9 cellular contexts compared by ENCODE assay signal in the genomic region with DNA sequence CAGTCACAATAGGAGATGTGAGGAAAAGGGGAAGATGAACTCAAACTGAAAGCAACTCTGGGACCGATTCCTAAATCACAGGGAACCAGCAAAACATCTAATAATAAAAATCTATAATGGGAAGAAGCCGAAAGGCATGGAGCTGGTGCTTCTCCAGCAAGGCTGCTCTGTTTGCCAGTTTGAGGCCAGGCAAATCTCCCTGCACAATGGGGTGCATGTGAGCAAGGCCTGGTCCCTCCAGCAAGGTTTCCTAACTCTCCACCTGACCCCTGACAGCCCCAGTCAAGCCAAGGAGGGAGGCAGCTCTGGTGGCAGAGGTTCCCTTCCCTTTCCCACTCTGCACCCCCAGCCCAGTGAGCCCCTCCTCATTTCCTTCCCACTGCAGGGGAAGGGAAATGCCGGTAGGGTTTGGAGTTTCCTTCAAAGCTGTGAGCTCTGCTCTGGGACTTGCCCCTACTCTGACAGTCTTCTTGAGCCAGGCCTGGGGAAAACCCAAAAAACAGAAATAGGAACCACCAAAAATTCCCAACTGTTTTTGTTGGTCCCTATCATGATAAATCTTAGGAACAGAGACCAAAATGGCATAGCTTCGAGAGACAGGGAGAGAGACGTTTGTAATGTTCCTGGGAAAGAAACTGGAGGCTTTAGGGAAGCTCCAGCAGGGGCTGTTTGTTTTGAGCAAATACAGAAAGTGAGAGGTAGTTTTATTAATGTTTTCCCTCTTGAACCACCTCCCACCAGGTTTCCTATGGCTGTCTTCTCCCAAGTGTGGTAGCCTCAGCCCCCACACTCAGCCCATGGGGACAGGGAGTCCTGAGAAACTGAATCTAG. TPM values are rescaled to one million over a fixed set of nuclear protein-coding genes. Genes with fewer than 3 reads are reported as not detected.
DNase-seq lines count a peak whose midpoint lies in the region; ATAC-seq and TF ChIP-seq lines count a peak whose summit lies in the region.
"Had no signal": no experiment of that assay in that cellular context is flagged by ENCODE, and none has a peak within 500 bp of the region (broad histone marks: within the 10 kb centered on the region; RNA-seq: fewer than 3 reads in every experiment).

No MANE protein-coding gene starts in this region.

- DNase-seq in breast epithelium (ENCODE audit: low spot score in 2 of 2) (no peak), MCF 10A (ENCODE audit: unreplicated experiment) (no peak), upper lobe of right lung (no peak), NCI-H1694 treated with DMSO at 0.1 percent for 48 hours (lab: John Stamatoyannopoulos, UW) (no peak), NCI-H2171 (lab: John Stamatoyannopoulos, UW) (no peak)
- no peak for DNase-seq in central memory CD8-positive, alpha-beta T cell (ENCODE audit: low spot score in 2 of 2)
- DNase-seq in stimulated activated naive CD4-positive, alpha-beta T cell (lab: John Stamatoyannopoulos, UW), result no peak

- intact Hi-C loops in breast epithelium (cut with DNase I; ENCODE audit: low total_unique reads), result no loop called here
- intact Hi-C loops in MCF 10A (cut with micrococcal nuclease), result no loop called here
- intact Hi-C loops in upper lobe of right lung (cut with DNase I), result no loop called here

- H3K27me3 Mint-ChIP-seq in MCF 10A (ENCODE audit: insufficient read depth, unreplicated experiment), result peaks cover 18% of the 10 kb centered on the region
- H3K27me3 Mint-ChIP-seq in central memory CD8-positive, alpha-beta T cell, result no peaks in the 10 kb centered on the region

- H3K27ac Mint-ChIP-seq in MCF 10A (ENCODE audit: low read depth, unreplicated experiment), result no peak overlapping the region
- peak overlapping the region; percentile 97 for H3K27ac Mint-ChIP-seq in central memory CD8-positive, alpha-beta T cell (ENCODE audit: low read depth)

- H3K4me1 ChIP-seq in breast epithelium, result peaks cover 0 to 31% of the 10 kb centered on the region in 2 donors
- H3K4me1 ChIP-seq in mucosa of stomach (ENCODE audit: control insufficient read depth, insufficient read depth, low read length), result peaks cover 50% of the 10 kb centered on the region
- peaks cover 60% of the 10 kb centered on the region for H3K4me1 ChIP-seq in upper lobe of right lung

- TF ChIP-seq CTCF in breast epithelium (IDR thresholded peaks at IDR 0.05), result no peak
- TF ChIP-seq CTCF in MCF 10A (IDR thresholded peaks at IDR 0.05; ENCODE audit: unreplicated experiment), result no peak
- TF ChIP-seq CTCF in upper lobe of right lung (IDR thresholded peaks at IDR 0.05), result no peak

- BruUV-seq in MCF 10A (replicated peaks; lab: Mats Ljungman, UMichigan), result no TSS peak

- CTCF ChIA-PET in MCF 10A (lab: Yijun Ruan, JAX), result interaction anchor here (0.6 to 1.1 kb wide), 2 partner anchors 10 to 167 kb away, joined by 3 read pairs; no protein-coding TSS in a partner anchor

- peaks cover 4% of the 10 kb centered on the region for H3K36me3 Mint-ChIP-seq in MCF 10A (ENCODE audit: insufficient read depth, unreplicated experiment)
- peaks cover 10% of the 10 kb centered on the region for H3K36me3 Mint-ChIP-seq in central memory CD8-positive, alpha-beta T cell (ENCODE audit: insufficient read depth)

- H3K4me3 ChIP-seq in breast epithelium, result no peak overlapping the region
- no peak overlapping the region for H3K4me3 ChIP-seq in mucosa of stomach (ENCODE audit: low read length)
- no peak overlapping the region for H3K4me3 ChIP-seq in upper lobe of right lung

- POLR2A ChIA-PET in MCF 10A (lab: Yijun Ruan, JAX), result interaction anchor here (1.2 kb wide), 1 partner anchor 69 kb away, joined by 3 read pairs; a partner anchor contains a TSS

- no peak overlapping the region for H3K4me3 Mint-ChIP-seq in MCF 10A (ENCODE audit: unreplicated experiment)
- peak overlapping the region; percentile 50 for H3K4me3 Mint-ChIP-seq in central memory CD8-positive, alpha-beta T cell

- H3K27ac ChIP-seq in breast epithelium (peak overlapping the region; percentile 91 to 94), upper lobe of right lung (peak overlapping the region; percentile 91)
- H3K27ac ChIP-seq: epithelial cell of prostate had no signal

- no peak for TF ChIP-seq POLR2A in breast epithelium (IDR thresholded peaks at IDR 0.05)

- no peaks in the 10 kb centered on the region for H3K27me3 ChIP-seq in breast epithelium
- no peaks in the 10 kb centered on the region for H3K27me3 ChIP-seq in mucosa of stomach (ENCODE audit: control insufficient read depth, insufficient read depth, low read length)
- no peaks in the 10 kb centered on the region for H3K27me3 ChIP-seq in upper lobe of right lung

- no peaks in the 10 kb centered on the region for H3K9me3 Mint-ChIP-seq in MCF 10A (ENCODE audit: unreplicated experiment)
- H3K9me3 Mint-ChIP-seq in central memory CD8-positive, alpha-beta T cell, result no peaks in the 10 kb centered on the region

- ATAC-seq in central memory CD8-positive, alpha-beta T cell (replicated peaks; ENCODE audit: extremely low read depth, poor library complexity, severe bottlenecking), result no peak
- ATAC-seq in upper lobe of right lung, result no peak

- peak overlapping the region; percentile 54 for H3K9ac ChIP-seq in mucosa of stomach (ENCODE audit: low read length)

- H3K36me3 ChIP-seq in breast epithelium, result no peaks in the 10 kb centered on the region
- no peaks in the 10 kb centered on the region for H3K36me3 ChIP-seq in mucosa of stomach (ENCODE audit: control insufficient read depth, insufficient read depth, low read length)
- no peaks in the 10 kb centered on the region for H3K36me3 ChIP-seq in upper lobe of right lung

- H3K9me3 ChIP-seq in breast epithelium (no peaks in the 10 kb centered on the region), mucosa of stomach (ENCODE audit: control insufficient read depth, low read length) (no peaks in the 10 kb centered on the region), upper lobe of right lung (no peaks in the 10 kb centered on the region)

- no peaks in the 10 kb centered on the region for H3K4me1 Mint-ChIP-seq in MCF 10A (ENCODE audit: insufficient read depth, unreplicated experiment)
- H3K4me1 Mint-ChIP-seq in central memory CD8-positive, alpha-beta T cell, result peaks cover 87% of the 10 kb centered on the region

RNA-seq across cellular contexts. Expression of a gene that starts 34.6 kb away (rescaled TPM):
- total RNA-seq in breast epithelium (10 to 100 TPM in 2 of 3 donors, 1 to 10 TPM in 1; 9.8 to 13.8 (median 13.3) TPM), MCF 10A (2022) (0.58 and 0.91 TPM in 2 replicates), upper lobe of right lung (40.3 TPM)

RNA-seq across cellular contexts. Expression of a gene that starts 49.2 kb away (rescaled TPM):
- 10 to 100 TPM; 10.4 to 34.0 (median 32.8) TPM for total RNA-seq in breast epithelium
- 41.8 and 48.5 TPM in 2 replicates for total RNA-seq in MCF 10A (2022)
- 19.9 TPM for total RNA-seq in upper lobe of right lung
